In the genomic region with DNA sequence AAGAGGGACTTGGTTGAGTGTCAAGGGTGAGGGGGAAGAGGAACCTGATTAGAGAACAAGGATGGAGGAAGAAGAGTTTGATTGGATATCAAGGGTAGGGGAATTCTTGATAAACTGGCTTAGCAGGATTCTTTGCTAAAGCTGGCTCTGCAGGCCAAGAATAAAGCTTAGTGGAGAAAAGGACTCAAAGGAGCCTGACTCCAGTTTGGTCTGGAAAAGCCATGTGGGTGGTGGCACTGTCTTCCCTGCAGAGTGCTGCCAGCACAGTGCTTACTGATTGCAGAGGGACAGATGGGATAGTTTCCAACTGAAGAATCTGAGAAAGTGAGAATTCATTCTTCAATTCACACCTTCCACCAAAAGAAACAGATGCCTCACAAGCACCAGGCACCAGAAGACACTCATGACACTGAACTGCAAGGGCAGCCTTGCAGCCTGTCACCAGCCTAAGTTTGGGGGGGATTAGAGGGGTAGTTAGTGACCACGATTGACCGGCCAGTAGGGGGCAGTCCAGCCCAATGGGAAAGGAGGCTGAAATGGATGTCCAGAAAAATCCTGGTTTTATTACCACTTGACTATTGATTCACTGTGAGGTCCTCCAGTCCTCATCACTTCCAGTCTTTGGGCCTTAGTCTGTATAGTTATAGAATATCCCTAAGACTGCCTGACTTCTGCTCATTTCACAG, we compare ENCODE assay signal across 8 cellular contexts.
DNase-seq lines count a peak whose midpoint lies in the region; ATAC-seq and TF ChIP-seq lines count a peak whose summit lies in the region.

No MANE protein-coding gene starts in this region.

- H3K4me1 ChIP-seq in GM23248 (ENCODE audit: insufficient read depth), result no peaks in the 10 kb centered on the region
- no peaks in the 10 kb centered on the region for H3K4me1 ChIP-seq in psoas muscle
- no peaks in the 10 kb centered on the region for H3K4me1 ChIP-seq in gastrocnemius medialis

- no peaks in the 10 kb centered on the region for H3K36me3 ChIP-seq in GM23248 (ENCODE audit: low read depth)
- H3K36me3 ChIP-seq in psoas muscle (ENCODE audit: insufficient read depth in 1 of 2, low read depth in 1 of 2), result no peaks in the 10 kb centered on the region
- H3K36me3 ChIP-seq in gastrocnemius medialis, result no peaks in the 10 kb centered on the region

- no peak overlapping the region for H3K4me3 ChIP-seq in GM23248
- H3K4me3 ChIP-seq in psoas muscle, result no peak overlapping the region
- H3K4me3 ChIP-seq in gastrocnemius medialis, result no peak overlapping the region

- no peaks in the 10 kb centered on the region for H3F3A ChIP-seq in GM23248 (ENCODE audit: insufficient read depth)

- 0 to 6% methylated on average over 2 of the region's 2 CpGs for WGBS in GM23248 (ENCODE audit: low coverage in 1 of 2, low lambda C conversion rate in 2 of 2, missing lambda C conversion rate in 2 of 2), 2 experiments
- WGBS in psoas muscle, 3 donors, result 3 to 8% (median 8%) methylated on average over 2 of the region's 2 CpGs

- no peaks in the 10 kb centered on the region for H3K9me3 ChIP-seq in GM23248 (ENCODE audit: low read depth)
- H3K9me3 ChIP-seq in psoas muscle, result no peaks in the 10 kb centered on the region
- no peaks in the 10 kb centered on the region for H3K9me3 ChIP-seq in gastrocnemius medialis

- intact Hi-C loops in CD14-positive monocyte (cut with micrococcal nuclease), result no loop called here
- intact Hi-C loops in psoas muscle (cut with DNase I), result no loop called here
- intact Hi-C loops in gastrocnemius medialis (cut with DNase I; ENCODE audit: low total_unique reads), result no loop called here

- no peak overlapping the region for H3K4me2 ChIP-seq in GM23248 (ENCODE audit: unreplicated experiment)

- H3K4me3 Mint-ChIP-seq in CD14-positive monocyte, result no peak overlapping the region

- H3K79me2 ChIP-seq in GM23248 (ENCODE audit: insufficient read depth), result no peaks in the 10 kb centered on the region

- H3K27ac ChIP-seq in GM23248 (no peak overlapping the region), RWPE1 (no peak overlapping the region), psoas muscle (no peak overlapping the region), gastrocnemius medialis (no peak overlapping the region)

- peaks cover 18% of the 10 kb centered on the region for H3K27me3 ChIP-seq in GM23248 (replicated peaks; ENCODE audit: insufficient read depth)
- peaks cover 0 to 29% (median 8%) of the 10 kb centered on the region in 3 donors for H3K27me3 ChIP-seq in psoas muscle (ENCODE audit: insufficient read depth in 3 of 3, low read length in 2 of 3)
- H3K27me3 ChIP-seq in gastrocnemius medialis, result peaks cover 20 to 41% (median 27%) of the 10 kb centered on the region in 3 donors

- H3K9me2 ChIP-seq in GM23248 (ENCODE audit: insufficient read depth), result no peaks in the 10 kb centered on the region

- no peak overlapping the region for H3K9ac ChIP-seq in GM23248

- H4K20me1 ChIP-seq in GM23248 (ENCODE audit: insufficient read depth), result no peaks in the 10 kb centered on the region

- TF ChIP-seq CTCF in CD14-positive monocyte (IDR thresholded peaks at IDR 0.05) (peak; percentile 34), RWPE1 (conservative IDR thresholded peaks at IDR 0.05; ENCODE audit: low read depth) (no peak), psoas muscle (IDR thresholded peaks at IDR 0.05) (no peak), gastrocnemius medialis (IDR thresholded peaks at IDR 0.05 in 4 of 5, conservative IDR thresholded peaks at IDR 0.05 in 1 of 5) (no peak)

- ATAC-seq in psoas muscle (no peak), gastrocnemius medialis (no peak), GM18511 (IDR thresholded peaks at IDR 0.05; ENCODE audit: unreplicated experiment) (no peak), GM21381 (IDR thresholded peaks at IDR 0.05; ENCODE audit: unreplicated experiment) (no peak)

- POLR2A ChIA-PET in RWPE1 (lab: Yijun Ruan, JAX; ENCODE audit: low non-redundant PET), result no interaction called here

- no peak for TF ChIP-seq POLR2A in gastrocnemius medialis (IDR thresholded peaks at IDR 0.05)

- in situ Hi-C loops in GM23248 (cut with MboI), result no loop called here
- in situ Hi-C loops in gastrocnemius medialis (cut with MboI; ENCODE audit: low sequenced_read_pairs in 4 of 4), result no loop called here

- H3K36me3 Mint-ChIP-seq in CD14-positive monocyte, result no peaks in the 10 kb centered on the region

- no peaks in the 10 kb centered on the region for H3K4me1 Mint-ChIP-seq in CD14-positive monocyte

- H2AFZ ChIP-seq in GM23248, result no peak overlapping the region

- CTCF ChIA-PET in RWPE1 (lab: Yijun Ruan, JAX), result interaction anchor here (0.6 kb wide), 1 partner anchor 174 kb away, joined by 3 read pairs; no protein-coding TSS in a partner anchor

- H3K27me3 Mint-ChIP-seq in CD14-positive monocyte (ENCODE audit: low read depth in 3 of 3), result peaks cover 5 to 17% (median 16%) of the 10 kb centered on the region in 3 donors

- no peak overlapping the region for H3K27ac Mint-ChIP-seq in CD14-positive monocyte

- H3K9me3 Mint-ChIP-seq in CD14-positive monocyte, result peaks cover 0 to 8% (median 3%) of the 10 kb centered on the region in 7 donors

- DNase-seq in CD14-positive monocyte (ENCODE audit: low spot score) (no peak), GM23248 (peak; percentile 3), RWPE1 (ENCODE audit: low spot score) (peak; percentile 0), islet precursor cell (peak; percentile 68), psoas muscle (no peak), gastrocnemius medialis (no peak)

Comparison
In these comparisons a context has a peak if more than half of its experiments do, and no peak if none do; other contexts are left out.
1. DNase-seq: peak in GM23248 (single experiment), RWPE1 (single experiment) and islet precursor cell (single experiment); none in CD14-positive monocyte (single experiment), psoas muscle (0 of 2) and gastrocnemius medialis (0 of 2).